In genomic region chr11:130737866-130738431, GRCh38 we compare ENCODE assay signal across 11 cellular contexts.
DNase-seq lines count a peak whose midpoint lies in the region; ATAC-seq and TF ChIP-seq lines count a peak whose summit lies in the region.
"Had no signal": no experiment of that assay in that cellular context is flagged by ENCODE, and none has a peak within 500 bp of the region (broad histone marks: within the 10 kb centered on the region; RNA-seq: fewer than 3 reads in every experiment).

No MANE protein-coding gene starts in this region.

- peak overlapping the region; percentile 80 for H3K27ac Mint-ChIP-seq in chondrocyte (ENCODE audit: unreplicated experiment)
- no peak overlapping the region for H3K27ac Mint-ChIP-seq in activated CD4-positive, alpha-beta memory T cell treated with anti-CD3 and anti-CD28 coated beads for 36 hours

- CTCF ChIA-PET in activated CD4-positive, alpha-beta memory T cell treated with anti-CD3 and anti-CD28 coated beads for 36 hours (lab: Charles Lee): no interaction called here

- intact Hi-C loops in right lobe of liver (cut with DNase I) (no loop called here), upper lobe of right lung (cut with DNase I) (no loop called here)
- intact Hi-C loops in activated CD4-positive, alpha-beta memory T cell treated with anti-CD3 and anti-CD28 coated beads for 36 hours (cut with micrococcal nuclease): no loop called here

- H3K27me3 Mint-ChIP-seq in chondrocyte (ENCODE audit: low read depth): no peaks in the 10 kb centered on the region
- H3K27me3 Mint-ChIP-seq in activated CD4-positive, alpha-beta memory T cell treated with anti-CD3 and anti-CD28 coated beads for 36 hours: no peaks in the 10 kb centered on the region

- TF ChIP-seq CTCF in chondrocyte (IDR thresholded peaks at IDR 0.05): no peak
- TF ChIP-seq CTCF in right lobe of liver (IDR thresholded peaks at IDR 0.05): no peak
- TF ChIP-seq CTCF in upper lobe of right lung (IDR thresholded peaks at IDR 0.05): no peak

- H3K4me3 ChIP-seq in right lobe of liver (no peak overlapping the region), upper lobe of right lung (no peak overlapping the region)
- H3K4me3 ChIP-seq: skin epidermis had no signal

- TF ChIP-seq POLR2A in right lobe of liver (IDR thresholded peaks at IDR 0.05): no peak

- no peak overlapping the region for H3K4me3 Mint-ChIP-seq in chondrocyte (ENCODE audit: unreplicated experiment)
- no peak overlapping the region for H3K4me3 Mint-ChIP-seq in activated CD4-positive, alpha-beta memory T cell treated with anti-CD3 and anti-CD28 coated beads for 36 hours

- peaks cover 15% of the 10 kb centered on the region for H3K36me3 Mint-ChIP-seq in chondrocyte (ENCODE audit: low read depth)
- no peaks in the 10 kb centered on the region for H3K36me3 Mint-ChIP-seq in activated CD4-positive, alpha-beta memory T cell treated with anti-CD3 and anti-CD28 coated beads for 36 hours

- no peaks in the 10 kb centered on the region for H3K36me3 ChIP-seq in right lobe of liver
- H3K36me3 ChIP-seq in upper lobe of right lung: no peaks in the 10 kb centered on the region

- ATAC-seq in right lobe of liver: peak; percentile 38 to 69 (median 66)
- peak; percentile 77 for ATAC-seq in upper lobe of right lung
- ATAC-seq in GM21576 (IDR thresholded peaks at IDR 0.05; ENCODE audit: unreplicated experiment): no peak
- ATAC-seq: HCT116 had no signal

- POLR2A ChIA-PET in activated CD4-positive, alpha-beta memory T cell treated with anti-CD3 and anti-CD28 coated beads for 36 hours (lab: Charles Lee): no interaction called here

- WGBS in right lobe of liver (ENCODE audit: insufficient coverage, low coverage, low lambda C conversion rate, missing lambda C conversion rate): 38% methylated on average over 11 of the region's 12 CpGs

- H3K9me3 ChIP-seq in right lobe of liver: no peaks in the 10 kb centered on the region
- no peaks in the 10 kb centered on the region for H3K9me3 ChIP-seq in upper lobe of right lung

- H3K4me1 ChIP-seq in right lobe of liver (no peaks in the 10 kb centered on the region), upper lobe of right lung (no peaks in the 10 kb centered on the region)

- peaks cover 32% of the 10 kb centered on the region for H3K4me1 Mint-ChIP-seq in chondrocyte (ENCODE audit: low read depth)
- H3K4me1 Mint-ChIP-seq in activated CD4-positive, alpha-beta memory T cell treated with anti-CD3 and anti-CD28 coated beads for 36 hours (ENCODE audit: low read depth): no peaks in the 10 kb centered on the region

- H3K27me3 ChIP-seq in right lobe of liver (no peaks in the 10 kb centered on the region), upper lobe of right lung (no peaks in the 10 kb centered on the region)

- no peak overlapping the region for H3K27ac ChIP-seq in right lobe of liver
- H3K27ac ChIP-seq in upper lobe of right lung: peak overlapping the region; percentile 28
- H3K27ac ChIP-seq: 22Rv1 had no signal

- H3K9me3 Mint-ChIP-seq in chondrocyte (ENCODE audit: low read depth): peaks cover 51% of the 10 kb centered on the region
- peaks cover 32% of the 10 kb centered on the region for H3K9me3 Mint-ChIP-seq in activated CD4-positive, alpha-beta memory T cell treated with anti-CD3 and anti-CD28 coated beads for 36 hours

- DNase-seq in NCI-H2196 (lab: John Stamatoyannopoulos, UW; ENCODE audit: unreplicated experiment): peak; percentile 16
- no peak for DNase-seq in NCI-H2196 treated with DMSO at 0.1 percent for 48 hours (lab: John Stamatoyannopoulos, UW; ENCODE audit: unreplicated experiment)
- DNase-seq in chondrocyte (ENCODE audit: low spot score): no peak
- DNase-seq in right lobe of liver: no peak
- no peak for DNase-seq in upper lobe of right lung
- no peak for DNase-seq in NOMO-1 (lab: John Stamatoyannopoulos, UW; ENCODE audit: unreplicated experiment in 2 of 2)
- DNase-seq in activated CD4-positive, alpha-beta memory T cell treated with anti-CD3 and anti-CD28 coated beads for 36 hours: no peak
